Comparison of ENCODE assay signal across 10 cellular contexts in genomic region chr20:21397341-21398108, GRCh38. TPM values are rescaled to one million over a fixed set of nuclear protein-coding genes. Genes with fewer than 3 reads are reported as not detected.
DNase-seq lines count a peak whose midpoint lies in the region; ATAC-seq, FAIRE-seq and TF ChIP-seq lines count a peak whose summit lies in the region.
"Had no signal": no experiment of that assay in that cellular context is flagged by ENCODE, and none has a peak within 500 bp of the region (broad histone marks: within the 10 kb centered on the region; RNA-seq: fewer than 3 reads in every experiment).

TSS of gene NKX2-4 (minus strand) at chr20:21397526. CDS start at chr20:21397399, 127 bp downstream.

- CTCF ChIA-PET in activated CD8-positive, alpha-beta T cell treated with anti-CD3 and anti-CD28 coated beads, Interleukin-2, amount 10 ng/mL, durations not matched to agents 7 days and 5 days (lab: Charles Lee), result no interaction called here

- H3K4me2 ChIP-seq in mesendoderm (ENCODE audit: low read length), result peak within 1 kb of the TSS; percentile 25

- H4K8ac ChIP-seq in mesendoderm (ENCODE audit: low read depth, low read length), result no peak within 1 kb of the TSS

- peaks cover 3% of the 10 kb centered on the region for H3K36me3 Mint-ChIP-seq in activated CD8-positive, alpha-beta T cell treated with anti-CD3 and anti-CD28 coated beads, Interleukin-2, amount 10 ng/mL, durations not matched to agents 7 days and 5 days (ENCODE audit: low read depth)

- H3K27me3 ChIP-seq in left ventricle myocardium inferior (ENCODE audit: low read depth) (peaks cover 100% of the 10 kb centered on the region), mesendoderm (ENCODE audit: insufficient read depth, low read length, poor library complexity) (peaks cover 42% of the 10 kb centered on the region), adrenal gland (peaks cover 95% of the 10 kb centered on the region)

- H3K36me3 ChIP-seq in left ventricle myocardium inferior, result no peaks in the 10 kb centered on the region
- no peaks in the 10 kb centered on the region for H3K36me3 ChIP-seq in mesendoderm (ENCODE audit: control insufficient read depth, insufficient read depth, low read length)
- H3K36me3 ChIP-seq in adrenal gland (replicated peaks in 1 of 2), result no peaks in the 10 kb centered on the region

- H3K27me3 Mint-ChIP-seq in activated CD8-positive, alpha-beta T cell treated with anti-CD3 and anti-CD28 coated beads, Interleukin-2, amount 10 ng/mL, durations not matched to agents 7 days and 5 days (ENCODE audit: low read depth), result peaks cover 64% of the 10 kb centered on the region

- H3K79me1 ChIP-seq in mesendoderm (ENCODE audit: low read length), result no peaks in the 10 kb centered on the region

- H3K4me1 ChIP-seq in left ventricle myocardium inferior, result peaks cover 15% of the 10 kb centered on the region
- H3K4me1 ChIP-seq in mesendoderm (ENCODE audit: control insufficient read depth, low read depth, low read length), result no peaks in the 10 kb centered on the region
- H3K4me1 ChIP-seq in adrenal gland (replicated peaks in 1 of 2), result peaks cover 0 to 10% of the 10 kb centered on the region in 2 donors

- no peak within 1 kb of the TSS for H2BK15ac ChIP-seq in mesendoderm (replicated peaks; ENCODE audit: low read depth)

- H3K27ac Mint-ChIP-seq in activated CD8-positive, alpha-beta T cell treated with anti-CD3 and anti-CD28 coated beads, Interleukin-2, amount 10 ng/mL, durations not matched to agents 7 days and 5 days, result peak within 1 kb of the TSS; percentile 68

- no CpG with 5 or more reads among the region's 57 CpGs for WGBS in mesendoderm (ENCODE audit: extremely low coverage, insufficient coverage, low lambda C conversion rate)
- 7 to 11% (median 10%) methylated on average over 25 to 57 of the region's 57 CpGs for WGBS in adrenal gland, 4 donors

- TF ChIP-seq CTCF in left ventricle myocardium inferior (IDR thresholded peaks at IDR 0.05; ENCODE audit: borderline replicate concordance) (no peak), adrenal gland (IDR thresholded peaks at IDR 0.05) (no peak)

- H3K18ac ChIP-seq in mesendoderm (ENCODE audit: low read length), result no peak within 1 kb of the TSS

- DNase-seq in left ventricle myocardium inferior (no peak), Right ventricle myocardium inferior (ENCODE audit: missing footprints) (no peak), mesendoderm (no peak), frontal cortex (ENCODE audit: low spot score in 2 of 2) (no peak), hypothalamus (lab: John Stamatoyannopoulos, UW) (no peak), DMS153 treated with DMSO at 0.1 percent for 48 hours (lab: John Stamatoyannopoulos, UW; ENCODE audit: unreplicated experiment) (no peak), adrenal gland (no peak)
- DNase-seq in activated CD8-positive, alpha-beta T cell treated with anti-CD3 and anti-CD28 coated beads, Interleukin-2, amount 10 ng/mL, durations not matched to agents 7 days and 5 days, result no peak
- DNase-seq: midbrain had no signal

- H3K4me3 ChIP-seq in left ventricle myocardium inferior (peak within 1 kb of the TSS; percentile 45), mesendoderm (ENCODE audit: low read length) (no peak within 1 kb of the TSS), adrenal gland (peak within 1 kb of the TSS in 1 of 4 donors; percentile 35)

- intact Hi-C loops in left ventricle myocardium inferior (cut with micrococcal nuclease), result no loop called here
- intact Hi-C loops in Right ventricle myocardium inferior (cut with DNase I), result no loop called here
- intact Hi-C loops in adrenal gland (cut with DNase I), result no loop called here

- H3K23ac ChIP-seq in mesendoderm (ENCODE audit: low read length), result no peak within 1 kb of the TSS

- H3K9ac ChIP-seq in mesendoderm (ENCODE audit: low read length), result no peak within 1 kb of the TSS

- FAIRE-seq in frontal cortex (lab: Jason Lieb, UNC), result no peak
- FAIRE-seq: D721Med had no signal

- no peaks in the 10 kb centered on the region for H3K79me2 ChIP-seq in mesendoderm (ENCODE audit: control insufficient read depth, insufficient read depth, low read length)

- no peak for ATAC-seq in Right ventricle myocardium inferior
- no peak for ATAC-seq in activated CD8-positive, alpha-beta T cell treated with anti-CD3 and anti-CD28 coated beads, Interleukin-2, amount 10 ng/mL, durations not matched to agents 7 days and 5 days

- H2BK120ac ChIP-seq in mesendoderm (ENCODE audit: low read depth, low read length), result no peak within 1 kb of the TSS

- no peak within 1 kb of the TSS for H2BK5ac ChIP-seq in mesendoderm (ENCODE audit: low read length)

- no peak within 1 kb of the TSS for H3K56ac ChIP-seq in mesendoderm (ENCODE audit: low read length)

- H3K4me1 Mint-ChIP-seq in activated CD8-positive, alpha-beta T cell treated with anti-CD3 and anti-CD28 coated beads, Interleukin-2, amount 10 ng/mL, durations not matched to agents 7 days and 5 days (ENCODE audit: low read depth), result peaks cover 22% of the 10 kb centered on the region

- no peak for TF ChIP-seq POLR2A in adrenal gland (IDR thresholded peaks at IDR 0.05)

- H3K9me3 Mint-ChIP-seq in activated CD8-positive, alpha-beta T cell treated with anti-CD3 and anti-CD28 coated beads, Interleukin-2, amount 10 ng/mL, durations not matched to agents 7 days and 5 days (ENCODE audit: insufficient read depth), result no peaks in the 10 kb centered on the region

- H3K9me3 ChIP-seq in left ventricle myocardium inferior (replicated peaks) (no peaks in the 10 kb centered on the region), adrenal gland (replicated peaks in 1 of 3) (no peaks in the 10 kb centered on the region)

- peak within 1 kb of the TSS; percentile 55 for H3K4me3 Mint-ChIP-seq in activated CD8-positive, alpha-beta T cell treated with anti-CD3 and anti-CD28 coated beads, Interleukin-2, amount 10 ng/mL, durations not matched to agents 7 days and 5 days

- H3K4ac ChIP-seq in mesendoderm (ENCODE audit: low read depth, low read length), result no peak within 1 kb of the TSS

- no peak within 1 kb of the TSS for H3K27ac ChIP-seq in left ventricle myocardium inferior (replicated peaks)
- H3K27ac ChIP-seq in mesendoderm (ENCODE audit: low read depth, low read length), result no peak within 1 kb of the TSS
- no peak within 1 kb of the TSS for H3K27ac ChIP-seq in adrenal gland

- no peak within 1 kb of the TSS for H2AK5ac ChIP-seq in mesendoderm (ENCODE audit: low read length)

- no peak within 1 kb of the TSS for H4K5ac ChIP-seq in mesendoderm (ENCODE audit: low read length)

- POLR2A ChIA-PET in activated CD8-positive, alpha-beta T cell treated with anti-CD3 and anti-CD28 coated beads, Interleukin-2, amount 10 ng/mL, durations not matched to agents 7 days and 5 days (lab: Charles Lee), result interaction anchor here (0.6 kb wide), 1 partner anchor 255 kb away, joined by 3 read pairs; no protein-coding TSS in a partner anchor

RNA-seq across cellular contexts. Expression of gene NKX2-4, which starts in this region (rescaled TPM):
- total RNA-seq in left ventricle myocardium inferior (not detected), Right ventricle myocardium inferior (not detected), frontal cortex (not detected), adrenal gland (under 1 TPM in 1 of 8 donors, not detected in 7; 0.14 TPM)
- not detected for total RNA-seq in activated CD8-positive, alpha-beta T cell treated with anti-CD3 and anti-CD28 coated beads, Interleukin-2, amount 10 ng/mL, durations not matched to agents 7 days and 5 days
- polyA plus RNA-seq in mesendoderm (2013, experiment 1 of 2), result 0.07 TPM
- polyA plus RNA-seq in mesendoderm (2013, experiment 2 of 2), result 0.06 TPM
- polyA plus RNA-seq in adrenal gland, result not detected
